Comparison of ENCODE assay signal across 12 cellular contexts in the genomic region with DNA sequence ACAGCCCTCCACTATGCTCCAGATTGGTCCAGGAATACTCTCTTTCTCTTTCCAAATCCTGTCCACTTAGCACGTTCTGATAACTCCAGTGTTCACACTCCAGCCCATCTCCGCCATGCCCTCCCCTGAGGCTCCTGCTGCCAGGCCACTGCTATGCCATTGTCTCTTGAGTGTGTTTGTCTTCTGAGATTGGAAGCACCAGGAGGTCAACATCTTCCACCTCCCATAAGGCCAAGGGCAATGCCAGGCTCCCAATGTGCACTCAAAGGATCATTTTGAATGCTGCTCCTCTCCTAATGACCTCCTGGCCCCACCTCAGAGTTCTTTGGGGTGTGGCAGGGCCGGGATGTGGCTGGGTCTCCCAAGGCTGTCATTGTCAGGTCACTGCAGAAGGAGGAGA. TPM values are rescaled to one million over a fixed set of nuclear protein-coding genes. Genes with fewer than 3 reads are reported as not detected.
DNase-seq lines count a peak whose midpoint lies in the region; ATAC-seq and TF ChIP-seq lines count a peak whose summit lies in the region.
"Had no signal": no experiment of that assay in that cellular context is flagged by ENCODE, and none has a peak within 500 bp of the region (broad histone marks: within the 10 kb centered on the region; RNA-seq: fewer than 3 reads in every experiment).

No MANE protein-coding gene starts in this region.

- H4K20me1 ChIP-seq in hepatocyte (ENCODE audit: insufficient read depth, poor library complexity, severe bottlenecking): peaks cover 8% of the 10 kb centered on the region

- H3K4me3 Mint-ChIP-seq in T-cell: peak overlapping the region; percentile 38 to 62 (median 61)

- 76% methylated on average over 3 of the region's 3 CpGs for WGBS in hepatocyte (ENCODE audit: low lambda C conversion rate, missing lambda C conversion rate)
- 79 to 84% (median 82%) methylated on average over 3 of the region's 3 CpGs for WGBS in psoas muscle, 3 donors

- no peaks in the 10 kb centered on the region for H3K9me3 Mint-ChIP-seq in T-cell

- TF ChIP-seq CTCF in hepatocyte (IDR thresholded peaks at IDR 0.05; ENCODE audit: poor library complexity) (no peak), psoas muscle (IDR thresholded peaks at IDR 0.05) (no peak)

- H2AFZ ChIP-seq in hepatocyte: no peak overlapping the region

- CTCF ChIA-PET in T-cell (lab: Charles Lee): interaction anchor here (0.6 to 5.4 kb wide), 19 partner anchors 8 to 535 kb away, joined by 3 to 42 read pairs (median 8); partner anchors contain the start of gene PURA (in 1 of the 2)

- H3K36me3 ChIP-seq in hepatocyte (replicated peaks; ENCODE audit: insufficient read depth, low read depth) (no peaks in the 10 kb centered on the region), psoas muscle (ENCODE audit: insufficient read depth in 1 of 2, low read depth in 1 of 2) (no peaks in the 10 kb centered on the region)
- H3K36me3 ChIP-seq: heart right ventricle, tibial artery had no signal

- no peaks in the 10 kb centered on the region for H3K9me2 ChIP-seq in hepatocyte (replicated peaks; ENCODE audit: insufficient read depth)

- intact Hi-C loops in psoas muscle (cut with DNase I): loop anchor here (5.0 kb wide), 2 partner anchors 33 to 358 kb away; partner anchors contain the start of gene PURA (in 2 of the 2)

- no peak overlapping the region for H3K27ac Mint-ChIP-seq in T-cell

- H3K27ac ChIP-seq in hepatocyte (no peak overlapping the region), psoas muscle (no peak overlapping the region)
- H3K27ac ChIP-seq: 22Rv1, tibial artery had no signal

- no peaks in the 10 kb centered on the region for H3K9me3 ChIP-seq in hepatocyte (ENCODE audit: low read depth)
- H3K9me3 ChIP-seq in psoas muscle: no peaks in the 10 kb centered on the region
- H3K9me3 ChIP-seq: heart right ventricle, tibial artery had no signal

- H3K4me1 Mint-ChIP-seq in T-cell: peaks cover 26 to 35% (median 33%) of the 10 kb centered on the region in 3 donors

- no peaks in the 10 kb centered on the region for H3K36me3 Mint-ChIP-seq in T-cell

- DNase-seq in NCI-H748 (lab: John Stamatoyannopoulos, UW; ENCODE audit: unreplicated experiment) (peak; percentile 12), NCI-H748 treated with DMSO at 0.1 percent for 48 hours (lab: John Stamatoyannopoulos, UW) (no peak), T-cell (no peak), hepatocyte (ENCODE audit: low spot score) (no peak), psoas muscle (no peak)
- DNase-seq: NCI-H2081 had no signal

- H3K79me2 ChIP-seq in hepatocyte: no peaks in the 10 kb centered on the region

- H3K4me1 ChIP-seq in hepatocyte (ENCODE audit: insufficient read depth) (peaks cover 12% of the 10 kb centered on the region), psoas muscle (peaks cover 21% of the 10 kb centered on the region)

- no peak for ATAC-seq in T-cell (replicated peaks in 1 of 4)
- ATAC-seq in psoas muscle: no peak
- ATAC-seq in GM21825 (IDR thresholded peaks at IDR 0.05; ENCODE audit: unreplicated experiment): no peak
- no peak for ATAC-seq in HG03045 (IDR thresholded peaks at IDR 0.05; ENCODE audit: unreplicated experiment)
- no peak for ATAC-seq in HG03442 (IDR thresholded peaks at IDR 0.05; ENCODE audit: unreplicated experiment)

- H3K4me3 ChIP-seq in hepatocyte: no peak overlapping the region
- peak overlapping the region; percentile 66 for H3K4me3 ChIP-seq in psoas muscle

- H3K27me3 Mint-ChIP-seq in T-cell: peaks cover 8 to 20% of the 10 kb centered on the region in 2 donors

- H3K27me3 ChIP-seq in hepatocyte (peaks cover 32% of the 10 kb centered on the region), psoas muscle (ENCODE audit: insufficient read depth in 3 of 3, low read length in 2 of 3) (no peaks in the 10 kb centered on the region)
- H3K27me3 ChIP-seq: tibial artery had no signal

- POLR2A ChIA-PET in T-cell (lab: Charles Lee): no interaction called here

- peak overlapping the region; percentile 100 for H3K4me2 ChIP-seq in hepatocyte

RNA-seq across cellular contexts. Expression of gene IGIP, which starts 19.5 kb away (rescaled TPM):
- 10 to 100 TPM in 2 of 5 donors, 1 to 10 TPM in 3; 4.7 to 11.3 (median 9.7) TPM for total RNA-seq in T-cell
- 4.4 and 7.2 TPM in 2 replicates for total RNA-seq in hepatocyte
- 0.50 and 0.89 TPM in 2 replicates for polyA plus RNA-seq in hepatocyte
- 10 to 100 TPM in 2 of 4 donors, 1 to 10 TPM in 2; 5.1 to 11.6 (median 9.3) TPM for total RNA-seq in psoas muscle
- 1 to 10 TPM; 3.5 to 6.8 (median 3.6) TPM for polyA plus RNA-seq in psoas muscle

RNA-seq across cellular contexts. Expression of gene CYSTM1, which starts 29.8 kb away (rescaled TPM):
- 1 to 10 TPM; 1.9 to 6.0 (median 5.0) TPM for total RNA-seq in T-cell
- 111 and 120 TPM in 2 replicates for total RNA-seq in hepatocyte
- polyA plus RNA-seq in hepatocyte: 196 and 262 TPM in 2 replicates
- 100 to 1,000 TPM; 193 to 408 (median 285) TPM for total RNA-seq in psoas muscle
- polyA plus RNA-seq in psoas muscle: 100 to 1,000 TPM; 217 to 601 (median 297) TPM

RNA-seq across cellular contexts. Expression of gene PURA, which starts 31.3 kb away (rescaled TPM):
- total RNA-seq in T-cell (10 to 100 TPM; 10.8 to 28.1 (median 25.3) TPM), hepatocyte (11.9 and 13.8 TPM in 2 replicates), psoas muscle (10 to 100 TPM; 11.8 to 20.4 (median 19.3) TPM)
- polyA plus RNA-seq in hepatocyte (7.4 and 10.1 TPM in 2 replicates), psoas muscle (1 to 10 TPM; 3.2 to 8.8 (median 3.4) TPM)

Comparison
In these comparisons a context has a peak if more than half of its experiments do, and no peak if none do; other contexts are left out.
1. RNA of gene CYSTM1, which starts 29.8 kb away (total RNA-seq): 193 to 408 TPM in psoas muscle and 111 to 120 TPM in hepatocyte; 1.9 to 6.0 TPM in T-cell; every median in the first group is over 10 times any median in the second.